Comparison of ENCODE assay signal across 34 cellular contexts in genomic region chr10:101766306-101766705, GRCh38. TPM values are rescaled to one million over a fixed set of nuclear protein-coding genes. Genes with fewer than 3 reads are reported as not detected.
"Had no signal": no experiment of that assay in that cellular context is flagged by ENCODE, and none has a peak within 500 bp of the region (broad histone marks: within the 10 kb centered on the region; RNA-seq: fewer than 3 reads in every experiment).

No MANE protein-coding gene starts in this region.

- H3K4me3 Mint-ChIP-seq: activated CD4-positive, alpha-beta T cell treated with anti-CD3 and anti-CD28 coated beads, Interleukin-2, amount 10 ng/mL, durations not matched to agents 24 days and 14 days; activated CD8-positive, alpha-beta T cell treated with anti-CD3 and anti-CD28 coated beads, Interleukin-2, amount 10 ng/mL, durations not matched to agents 7 days and 5 days; activated naive CD4-positive, alpha-beta T cell treated with anti-CD3 and anti-CD28 coated beads, Interleukin-2, amount 50 U/mL, for 24 hours; activated naive CD8-positive, alpha-beta T cell treated with anti-CD3 and anti-CD28 coated beads, Interleukin-2, amount 10 ng/mL, durations not matched to agents 7 days and 5 days; activated T-cell treated with anti-CD3 and anti-CD28 coated beads, Interleukin-2, amount 50 U/mL, for 24 hours had no signal

- ATAC-seq: activated CD8-positive, alpha-beta T cell treated with anti-CD3 and anti-CD28 coated beads, Interleukin-2, amount 10 ng/mL, durations not matched to agents 7 days and 5 days; body of pancreas; PC-3 had no signal

- H3K9me3 ChIP-seq: ascending aorta, body of pancreas, breast epithelium, Peyer's patch had no signal

- H3K27ac ChIP-seq: ascending aorta, body of pancreas, breast epithelium, Peyer's patch, WERI-Rb-1 had no signal

- H3K36me3 ChIP-seq: ascending aorta, breast epithelium, Peyer's patch, WERI-Rb-1 had no signal

- DNase-seq: activated CD4-positive, alpha-beta T cell treated with anti-CD3 and anti-CD28 coated beads, Interleukin-2, amount 10 ng/mL, durations not matched to agents 24 days and 14 days; activated CD4-positive, alpha-beta T cell treated with anti-CD3 and anti-CD28 coated beads, Interleukin-2, amount 50 U/mL, for 48 hours; activated CD4-positive, CD25-positive, alpha-beta regulatory T cell; activated CD8-positive, alpha-beta T cell treated with anti-CD3 and anti-CD28 coated beads, Interleukin-2, amount 10 ng/mL, durations not matched to agents 7 days and 5 days; activated gamma-delta T cell; activated naive CD4-positive, alpha-beta T cell treated with Interleukin-2 at 50 U/mL for 16 hours; activated naive CD8-positive, alpha-beta T cell treated with anti-CD3 and anti-CD28 coated beads, Interleukin-2, amount 10 ng/mL, durations not matched to agents 7 days and 5 days; activated T-cell treated with anti-CD3 and anti-CD28 coated beads, Interleukin-2, amount 50 U/mL, for 24 hours; amygdala; body of pancreas; Karpas-422; NCI-H1105; NCI-H1417 treated with DMSO at 0.1 percent for 48 hours; NCI-H1930; NCI-H2081 treated with DMSO at 0.1 percent for 48 hours; NCI-H510A; NCI-H526; NCI-H748 treated with DMSO at 0.1 percent for 48 hours; NK-92 treated with Interleukin-12 subunit alpha and Interleukin-12 subunit beta, amount 100 ng/mL, for 24 hours; PC-3; Peyer's patch; RPMI8226; SHP77 treated with DMSO at 0.1 percent for 48 hours; T1000; WERI-Rb-1 had no signal

- H3K36me3 Mint-ChIP-seq: activated naive CD8-positive, alpha-beta T cell treated with anti-CD3 and anti-CD28 coated beads, Interleukin-2, amount 10 ng/mL, durations not matched to agents 7 days and 5 days had no signal

- H3K4me1 ChIP-seq: ascending aorta, body of pancreas, breast epithelium, Peyer's patch had no signal

- H3K27ac Mint-ChIP-seq: activated CD4-positive, alpha-beta T cell treated with anti-CD3 and anti-CD28 coated beads, Interleukin-2, amount 10 ng/mL, durations not matched to agents 24 days and 14 days; activated CD8-positive, alpha-beta T cell treated with anti-CD3 and anti-CD28 coated beads, Interleukin-2, amount 10 ng/mL, durations not matched to agents 7 days and 5 days; activated naive CD4-positive, alpha-beta T cell treated with anti-CD3 and anti-CD28 coated beads, Interleukin-2, amount 50 U/mL, for 24 hours; activated naive CD8-positive, alpha-beta T cell treated with anti-CD3 and anti-CD28 coated beads, Interleukin-2, amount 10 ng/mL, durations not matched to agents 7 days and 5 days; activated T-cell treated with anti-CD3 and anti-CD28 coated beads, Interleukin-2, amount 50 U/mL, for 24 hours; activated T-helper 2 cell treated with anti-CD3 and anti-CD28 coated beads, Interferon-gamma antibody, Interleukin-2, Interleukin-4, amounts not matched to agents 10 μg/mL and 5 μg/mL and 100 μg/mL, durations not matched to agents 14 hours and 24 hours and 36 hours had no signal

- H3K4me3 ChIP-seq: ascending aorta, body of pancreas, breast epithelium, Peyer's patch had no signal

- H3K4me1 Mint-ChIP-seq: activated CD4-positive, alpha-beta T cell treated with anti-CD3 and anti-CD28 coated beads, Interleukin-2, amount 10 ng/mL, durations not matched to agents 24 days and 14 days; activated naive CD4-positive, alpha-beta T cell treated with anti-CD3 and anti-CD28 coated beads, Interleukin-2, amount 50 U/mL, for 24 hours; activated naive CD8-positive, alpha-beta T cell treated with anti-CD3 and anti-CD28 coated beads, Interleukin-2, amount 10 ng/mL, durations not matched to agents 7 days and 5 days had no signal

- H3K9me3 Mint-ChIP-seq: activated CD4-positive, alpha-beta T cell treated with anti-CD3 and anti-CD28 coated beads, Interleukin-2, amount 10 ng/mL, durations not matched to agents 24 days and 14 days; activated naive CD4-positive, alpha-beta T cell treated with anti-CD3 and anti-CD28 coated beads, Interleukin-2, amount 50 U/mL, for 24 hours; activated naive CD8-positive, alpha-beta T cell treated with anti-CD3 and anti-CD28 coated beads, Interleukin-2, amount 10 ng/mL, durations not matched to agents 7 days and 5 days; activated T-cell treated with anti-CD3 and anti-CD28 coated beads, Interleukin-2, amount 50 U/mL, for 24 hours; activated T-helper 2 cell treated with anti-CD3 and anti-CD28 coated beads, Interferon-gamma antibody, Interleukin-2, Interleukin-4, amounts not matched to agents 10 μg/mL and 5 μg/mL and 100 μg/mL, durations not matched to agents 14 hours and 24 hours and 36 hours had no signal

RNA-seq across cellular contexts. Expression of gene FGF8, which starts 9.6 kb away (rescaled TPM):
- total RNA-seq: activated CD8-positive, alpha-beta T cell treated with anti-CD3 and anti-CD28 coated beads, Interleukin-2, amount 10 ng/mL, durations not matched to agents 7 days and 5 days; activated naive CD8-positive, alpha-beta T cell treated with anti-CD3 and anti-CD28 coated beads, Interleukin-2, amount 10 ng/mL, durations not matched to agents 7 days and 5 days; activated T-helper 2 cell treated with anti-CD3 and anti-CD28 coated beads, Interferon-gamma antibody, Interleukin-2, Interleukin-4, amounts not matched to agents 10 μg/mL and 5 μg/mL and 100 μg/mL, durations not matched to agents 14 hours and 24 hours and 36 hours; ascending aorta; body of pancreas; breast epithelium; cardiac septum; MCF 10A; PC-3; Peyer's patch; SK-MEL-5; T-helper 1 cell treated with Interleukin-12 subunit alpha and Interleukin-12 subunit beta and Interleukin-4 antibody, amounts not matched to agents 30 ng/mL and 1 ng/mL, for 36 hours; T-helper 2 cell treated with Interferon-gamma antibody and Interleukin-4, amounts not matched to agents 100 ng/mL and 5 ng/mL, for 36 hours had no signal
